In the genomic region with DNA sequence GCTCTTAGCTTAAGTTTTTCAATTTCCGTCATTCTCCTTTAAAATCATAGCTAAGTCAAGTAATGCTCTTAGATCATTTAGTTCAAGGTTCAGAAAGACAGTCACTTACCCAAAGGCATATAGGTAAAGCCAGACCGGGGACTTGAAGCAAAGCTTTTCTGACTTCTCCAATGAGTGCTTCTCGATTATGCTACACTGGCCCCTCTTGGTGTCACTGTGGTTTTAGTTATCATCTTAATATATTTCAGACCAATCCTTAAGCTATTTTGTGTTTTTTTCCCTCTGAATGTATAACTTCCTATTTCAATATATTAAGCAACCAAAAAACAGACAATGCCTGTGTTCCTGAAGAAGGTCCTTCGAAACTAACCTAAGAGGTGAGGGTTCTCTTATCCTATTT, we compare ENCODE assay signal across 7 cellular contexts. TPM values are rescaled to one million over a fixed set of nuclear protein-coding genes. Genes with fewer than 3 reads are reported as not detected.
A peak's percentile ranks its signal among the peaks of the same experiment; 100 is the strongest.
DNase-seq lines count a peak whose midpoint lies in the region; ATAC-seq and TF ChIP-seq lines count a peak whose summit lies in the region.

No MANE protein-coding gene starts in this region.

- ATAC-seq in HG02973 (IDR thresholded peaks at IDR 0.05; ENCODE audit: unreplicated experiment) = no peak

- DNase-seq in NB4 (ENCODE audit: low read depth) = peak; percentile 71
- peak; percentile 10 for DNase-seq in cerebellum (ENCODE audit: low spot score)
- no peak for DNase-seq in skeletal muscle cell (ENCODE audit: low read depth)
- no peak for DNase-seq in NCI-H510A (lab: John Stamatoyannopoulos, UW)
- no peak for DNase-seq in activated gamma-delta T cell (lab: John Stamatoyannopoulos, UW)

- H3K4me3 ChIP-seq in NB4 (ENCODE audit: low read depth, low read length) (no peak overlapping the region), skeletal muscle cell (ENCODE audit: low read depth, low read length) (peak overlapping the region; percentile 62)

- TF ChIP-seq CTCF in GM12874 (IDR thresholded peaks at IDR 0.05; ENCODE audit: insufficient read depth, low read depth, low read length) = 0 out of 2 replicates have a peak, but pooled peaks have one; percentile 17
- no peak for TF ChIP-seq CTCF in NB4 (IDR thresholded peaks at IDR 0.05; ENCODE audit: low read depth, low read length)

- TF ChIP-seq POLR2A in NB4 (IDR thresholded peaks at IDR 0.05; ENCODE audit: extremely low read depth, insufficient read length) = no peak

RNA-seq across cellular contexts. Expression of gene PRDM1, which starts 3.8 kb away (rescaled TPM):
- total RNA-seq in cerebellum = 0.45 TPM

Comparison
In these comparisons a context has a peak if more than half of its experiments do, and no peak if none do; other contexts are left out.
1. DNase-seq: peak in NB4 (single experiment) and cerebellum (single experiment); none in skeletal muscle cell (single experiment), NCI-H510A (single experiment) and activated gamma-delta T cell (single experiment).